8 cellular contexts compared by ENCODE assay signal in genomic region chr16:84117482-84117843, GRCh38. TPM values are rescaled to one million over a fixed set of nuclear protein-coding genes. Genes with fewer than 3 reads are reported as not detected.
DNase-seq lines count a peak whose midpoint lies in the region; ATAC-seq, FAIRE-seq and TF ChIP-seq lines count a peak whose summit lies in the region.

No MANE protein-coding gene starts in this region.

- no peaks in the 10 kb centered on the region for H3K27me3 ChIP-seq in CD8-positive, alpha-beta memory T cell (ENCODE audit: insufficient read depth, low read length, poor library complexity, severe bottlenecking)
- H3K27me3 ChIP-seq in Peyer's patch = no peaks in the 10 kb centered on the region
- H3K27me3 ChIP-seq in brain microvascular endothelial cell (replicated peaks) = no peaks in the 10 kb centered on the region
- no peaks in the 10 kb centered on the region for H3K27me3 ChIP-seq in keratinocyte (ENCODE audit: control insufficient read depth, extremely low read depth, insufficient read depth, low read length)

- peak overlapping the region; percentile 90 for H2AFZ ChIP-seq in keratinocyte (ENCODE audit: control insufficient read depth, low read length)

- peak overlapping the region; percentile 86 for H3K4me3 ChIP-seq in CD8-positive, alpha-beta memory T cell (ENCODE audit: low read length)
- H3K4me3 ChIP-seq in Peyer's patch (peak overlapping the region; percentile 82 to 97 (median 94)), brain microvascular endothelial cell (ENCODE audit: low read depth, low read length) (peak overlapping the region; percentile 93), keratinocyte (ENCODE audit: control insufficient read depth in 2 of 3, extremely low read depth in 1 of 3, insufficient read depth in 2 of 3, low read depth in 1 of 3, low read length in 3 of 3) (peak overlapping the region; percentile 63 to 93 (median 87))

- H3K4me1 Mint-ChIP-seq in CD8-positive, alpha-beta memory T cell = peaks cover 19 to 42% (median 33%) of the 10 kb centered on the region in 3 donors

- H4K20me1 ChIP-seq in keratinocyte (ENCODE audit: control insufficient read depth, extremely low read depth, insufficient read depth, low read length) = no peaks in the 10 kb centered on the region

- peaks cover 0 to 19% (median under 1%) of the 10 kb centered on the region in 3 donors for H3K36me3 Mint-ChIP-seq in CD8-positive, alpha-beta memory T cell

- no peaks in the 10 kb centered on the region for H3K9me1 ChIP-seq in keratinocyte (ENCODE audit: control insufficient read depth, extremely low read depth, insufficient read depth, low read length)

- peak overlapping the region; percentile 95 for H3K9ac ChIP-seq in keratinocyte (ENCODE audit: control insufficient read depth, extremely low read depth, insufficient read depth, low read length)

- no peak for FAIRE-seq in keratinocyte (lab: Jason Lieb, UNC)

- in situ Hi-C loops in brain microvascular endothelial cell (cut with HindIII; ENCODE audit: low pct_ligation_motif_present, low sequenced_read_pairs) = no loop called here

- H3K27ac Mint-ChIP-seq in CD8-positive, alpha-beta memory T cell = peak overlapping the region; percentile 78 to 97 (median 93)

- H3K27me3 Mint-ChIP-seq in CD8-positive, alpha-beta memory T cell = peaks cover 0 to 1% of the 10 kb centered on the region in 2 donors

- DNase-seq in CD8-positive, alpha-beta memory T cell = peak in 3 of 5 donors; percentile 8 to 58 (median 46)
- DNase-seq in HCEC 1CT (peak; percentile 13), Peyer's patch (peak in 1 of 3 donors; percentile 39), brain microvascular endothelial cell (peak; percentile 23), keratinocyte (ENCODE audit: low read depth, low spot score) (no peak), retina (no peak)
- DNase-seq in stimulated activated CD4-positive, alpha-beta T cell treated with anti-CD3 and anti-CD28 coated beads, Interleukin-4, amount 100 ng/mL, for 1 hour = peak; percentile 46

- TF ChIP-seq CTCF in Peyer's patch (IDR thresholded peaks at IDR 0.05) (no peak), brain microvascular endothelial cell (IDR thresholded peaks at IDR 0.05; ENCODE audit: low read depth, low read length, missing control alignments) (no peak), keratinocyte (optimal IDR thresholded peaks at IDR 0.05 in 1 of 3, IDR thresholded peaks at IDR 0.05 in 1 of 3, conservative IDR thresholded peaks at IDR 0.05 in 1 of 3; ENCODE audit: extremely low read depth in 1 of 3, insufficient read depth in 2 of 3, low read length in 3 of 3) (no peak)

- H3K27ac ChIP-seq in CD8-positive, alpha-beta memory T cell (ENCODE audit: low read depth, low read length) = peak overlapping the region; percentile 87
- H3K27ac ChIP-seq in Peyer's patch (peak overlapping the region; percentile 86 to 98 (median 92)), brain microvascular endothelial cell (peak overlapping the region; percentile 76), keratinocyte (ENCODE audit: control insufficient read depth, insufficient read depth, low read length) (peak overlapping the region; percentile 88)

- H3K9me3 Mint-ChIP-seq in CD8-positive, alpha-beta memory T cell = no peaks in the 10 kb centered on the region

- no peak for ATAC-seq in GM19452 (IDR thresholded peaks at IDR 0.05; ENCODE audit: unreplicated experiment)

- no peaks in the 10 kb centered on the region for H3K9me3 ChIP-seq in CD8-positive, alpha-beta memory T cell (ENCODE audit: low read length)
- H3K9me3 ChIP-seq in Peyer's patch (no peaks in the 10 kb centered on the region), keratinocyte (ENCODE audit: control insufficient read depth, low read depth, low read length) (no peaks in the 10 kb centered on the region)

- dilution Hi-C loops in keratinocyte (cut with MboI; ENCODE audit: extremely low pct_ligation_motif_present, low sequenced_read_pairs) = no loop called here

- peak overlapping the region; percentile 90 to 95 (median 92) for H3K4me3 Mint-ChIP-seq in CD8-positive, alpha-beta memory T cell

- H3K36me3 ChIP-seq in CD8-positive, alpha-beta memory T cell (ENCODE audit: insufficient read depth, low read length) = no peaks in the 10 kb centered on the region
- peaks cover 0 to under 1% (median 0%) of the 10 kb centered on the region in 3 donors for H3K36me3 ChIP-seq in Peyer's patch
- no peaks in the 10 kb centered on the region for H3K36me3 ChIP-seq in brain microvascular endothelial cell (replicated peaks)
- H3K36me3 ChIP-seq in keratinocyte (ENCODE audit: control insufficient read depth in 2 of 2, extremely low read depth in 1 of 2, insufficient read depth in 2 of 2, low read length in 2 of 2) = no peaks in the 10 kb centered on the region

- TF ChIP-seq POLR2A in Peyer's patch (IDR thresholded peaks at IDR 0.05) = no peak

- H3K4me1 ChIP-seq in CD8-positive, alpha-beta memory T cell (ENCODE audit: insufficient read depth, low read length) = peaks cover 23% of the 10 kb centered on the region
- peaks cover 0 to 23% (median 11%) of the 10 kb centered on the region in 4 donors for H3K4me1 ChIP-seq in Peyer's patch
- peaks cover 24% of the 10 kb centered on the region for H3K4me1 ChIP-seq in keratinocyte (ENCODE audit: control insufficient read depth, extremely low read depth, insufficient read depth, low read length)

- peak overlapping the region; percentile 84 for H3K4me2 ChIP-seq in keratinocyte (ENCODE audit: control insufficient read depth, extremely low read depth, insufficient read depth, low read depth, low read length)

- peaks cover 36% of the 10 kb centered on the region for H3K79me2 ChIP-seq in keratinocyte (ENCODE audit: control insufficient read depth, insufficient read depth, low read length)

- CTCF ChIA-PET in CD8-positive, alpha-beta memory T cell (lab: Charles Lee) = interaction anchor here (1.6 to 2.2 kb wide), 4 partner anchors 15 to 69 kb away, joined by 8 to 22 read pairs (median 12); partner anchors contain the start of gene TAF1C

- POLR2A ChIA-PET in CD8-positive, alpha-beta memory T cell (lab: Charles Lee) = interaction anchor here (1.2 to 2.5 kb wide), 4 partner anchors 17 to 69 kb away, joined by 3 to 24 read pairs (median 8); partner anchors contain the start of genes DNAAF1, HSDL1 and TAF1C

RNA-seq across cellular contexts. Expression of gene MBTPS1, which starts 0.7 kb away (rescaled TPM):
- total RNA-seq in CD8-positive, alpha-beta memory T cell = 10 to 100 TPM; 38.3 to 45.0 TPM
- polyA plus RNA-seq in CD8-positive, alpha-beta memory T cell = 64.7 TPM
- 100 to 1,000 TPM in 1 of 4 donors, 10 to 100 TPM in 3; 79.0 to 104 (median 91.7) TPM for total RNA-seq in Peyer's patch
- polyA plus RNA-seq in keratinocyte = 47.5 to 56.0 TPM (median 52.5 TPM) in 3 replicates
- 52.2 TPM for polyA plus RNA-seq in keratinocyte (2011; ENCODE audit: low read depth)
- polyA plus RNA-seq in keratinocyte (2011; cell fraction: cytosol; rRNA removed) = 37.7 and 49.6 TPM in 2 replicates
- 102 and 110 TPM in 2 replicates for polyA plus RNA-seq in keratinocyte (2011; cell fraction: nucleus; rRNA removed)
- 24.9 and 45.0 TPM in 2 replicates for polyA plus RNA-seq in keratinocyte (2012; ENCODE audit: low replicate concordance)
- 67.1 to 98.1 TPM (median 81.7 TPM) in 3 replicates for polyA minus RNA-seq in keratinocyte
- polyA minus RNA-seq in keratinocyte (2011; cell fraction: cytosol; rRNA and poly(A)+ RNA removed) = 96.9 TPM
- polyA minus RNA-seq in keratinocyte (2011; cell fraction: nucleus; rRNA and poly(A)+ RNA removed) = 111 and 149 TPM in 2 replicates

RNA-seq across cellular contexts. Expression of gene HSDL1, which starts 27.5 kb away (rescaled TPM):
- 10 to 100 TPM; 13.5 to 15.2 TPM for total RNA-seq in CD8-positive, alpha-beta memory T cell
- polyA plus RNA-seq in CD8-positive, alpha-beta memory T cell = 7.0 TPM
- total RNA-seq in Peyer's patch = 10 to 100 TPM in 3 of 4 donors, 1 to 10 TPM in 1; 8.4 to 25.0 (median 10.8) TPM
- 13.3 to 18.1 TPM (median 14.9 TPM) in 3 replicates for polyA plus RNA-seq in keratinocyte
- polyA plus RNA-seq in keratinocyte (2011; ENCODE audit: low read depth) = 15.7 TPM
- 9.7 and 17.3 TPM in 2 replicates for polyA plus RNA-seq in keratinocyte (2011; cell fraction: cytosol; rRNA removed)
- 17.7 and 20.8 TPM in 2 replicates for polyA plus RNA-seq in keratinocyte (2011; cell fraction: nucleus; rRNA removed)
- polyA plus RNA-seq in keratinocyte (2012; ENCODE audit: low replicate concordance) = 10.2 and 12.5 TPM in 2 replicates
- polyA minus RNA-seq in keratinocyte = 5.1 to 17.3 TPM (median 16.3 TPM) in 3 replicates
- polyA minus RNA-seq in keratinocyte (2011; cell fraction: cytosol; rRNA and poly(A)+ RNA removed) = 14.8 TPM
- polyA minus RNA-seq in keratinocyte (2011; cell fraction: nucleus; rRNA and poly(A)+ RNA removed) = 9.0 and 11.0 TPM in 2 replicates

RNA-seq across cellular contexts. Expression of gene DNAAF1, which starts 27.6 kb away (rescaled TPM):
- total RNA-seq in CD8-positive, alpha-beta memory T cell = under 1 TPM in 1 of 2 experiments, not detected in 1; 0.31 TPM
- 1.5 TPM for polyA plus RNA-seq in CD8-positive, alpha-beta memory T cell
- not detected for total RNA-seq in Peyer's patch
- 0.01 TPM in 1 of 3 replicates, not detected in the others for polyA plus RNA-seq in keratinocyte
- not detected for polyA plus RNA-seq in keratinocyte (2011; ENCODE audit: low read depth)
- polyA plus RNA-seq in keratinocyte (2011; cell fraction: cytosol; rRNA removed) = not detected in 2 replicates
- 0.05 and 0.15 TPM in 2 replicates for polyA plus RNA-seq in keratinocyte (2011; cell fraction: nucleus; rRNA removed)
- polyA plus RNA-seq in keratinocyte (2012; ENCODE audit: low replicate concordance) = 0.03 and 1.4 TPM in 2 replicates
- not detected in 3 replicates for polyA minus RNA-seq in keratinocyte
- polyA minus RNA-seq in keratinocyte (2011; cell fraction: cytosol; rRNA and poly(A)+ RNA removed) = not detected
- polyA minus RNA-seq in keratinocyte (2011; cell fraction: nucleus; rRNA and poly(A)+ RNA removed) = not detected in 2 replicates

Comparison
In these comparisons a context has a peak if more than half of its experiments do, and no peak if none do; other contexts are left out.
1. DNase-seq: peak in CD8-positive, alpha-beta memory T cell (3 of 5), HCEC 1CT (single experiment), brain microvascular endothelial cell (single experiment) and stimulated activated CD4-positive, alpha-beta T cell treated with anti-CD3 and anti-CD28 coated beads, Interleukin-4, amount 100 ng/mL, for 1 hour (single experiment); none in keratinocyte (single experiment) and retina (single experiment).
2. Peak in every context shown above with its lines, with median percentiles within 50 percentile points of each other: H3K27ac ChIP-seq and H3K4me3 ChIP-seq.